In genomic region chr13:62331384-62331783, GRCh38 we compare ENCODE assay signal across 10 cellular contexts.
"Had no signal": no experiment of that assay in that cellular context is flagged by ENCODE, and none has a peak within 500 bp of the region (broad histone marks: within the 10 kb centered on the region; RNA-seq: fewer than 3 reads in every experiment).

No MANE protein-coding gene starts in this region.

- H3K4me3 ChIP-seq: GM23248, HAP-1 had no signal

- H3K36me3 ChIP-seq: HAP-1 had no signal

- H3K4me1 ChIP-seq: HAP-1 had no signal

- H2AFZ ChIP-seq: GM23248 had no signal

- H3K9me3 ChIP-seq: HAP-1 had no signal

- FAIRE-seq: HepG2 had no signal

- H3K27ac ChIP-seq: GM23248, HL-60, KMS-11 had no signal

- DNase-seq: GM23248, GOT3, H7, HFFc6, KBM-7 had no signal

- H3K4me2 ChIP-seq: KMS-11 had no signal

- ATAC-seq: HCT116, HepG2 had no signal

- H3K9ac ChIP-seq: GM23248, KMS-11 had no signal
